In genomic region chr22:25368271-25368670, GRCh38 we compare ENCODE assay signal across 1 cellular context.
TF ChIP-seq lines count a peak whose summit lies in the region.

No MANE protein-coding gene starts in this region.

TF ChIP-seq in GM23338, 12 proteins besides CTCF, POLR2A, EP300 and RAD21 (continued from another document):
- no peak for TF ChIP-seq ZNF462 (CRISPR knock-in tag; IDR thresholded peaks at IDR 0.05)
- TF ChIP-seq CREB1 (CRISPR knock-in tag; IDR thresholded peaks at IDR 0.05; ENCODE audit: low read depth) = no peak
- no peak for TF ChIP-seq REST (IDR thresholded peaks at IDR 0.05; ENCODE audit: unreplicated experiment)
- no peak for TF ChIP-seq EZH2 (IDR thresholded peaks at IDR 0.05; ENCODE audit: low read depth, unreplicated experiment)
- TF ChIP-seq JUNB (IDR thresholded peaks at IDR 0.05; ENCODE audit: unreplicated experiment) = no peak
